Comparison of ENCODE assay signal across 8 cellular contexts in the genomic region with DNA sequence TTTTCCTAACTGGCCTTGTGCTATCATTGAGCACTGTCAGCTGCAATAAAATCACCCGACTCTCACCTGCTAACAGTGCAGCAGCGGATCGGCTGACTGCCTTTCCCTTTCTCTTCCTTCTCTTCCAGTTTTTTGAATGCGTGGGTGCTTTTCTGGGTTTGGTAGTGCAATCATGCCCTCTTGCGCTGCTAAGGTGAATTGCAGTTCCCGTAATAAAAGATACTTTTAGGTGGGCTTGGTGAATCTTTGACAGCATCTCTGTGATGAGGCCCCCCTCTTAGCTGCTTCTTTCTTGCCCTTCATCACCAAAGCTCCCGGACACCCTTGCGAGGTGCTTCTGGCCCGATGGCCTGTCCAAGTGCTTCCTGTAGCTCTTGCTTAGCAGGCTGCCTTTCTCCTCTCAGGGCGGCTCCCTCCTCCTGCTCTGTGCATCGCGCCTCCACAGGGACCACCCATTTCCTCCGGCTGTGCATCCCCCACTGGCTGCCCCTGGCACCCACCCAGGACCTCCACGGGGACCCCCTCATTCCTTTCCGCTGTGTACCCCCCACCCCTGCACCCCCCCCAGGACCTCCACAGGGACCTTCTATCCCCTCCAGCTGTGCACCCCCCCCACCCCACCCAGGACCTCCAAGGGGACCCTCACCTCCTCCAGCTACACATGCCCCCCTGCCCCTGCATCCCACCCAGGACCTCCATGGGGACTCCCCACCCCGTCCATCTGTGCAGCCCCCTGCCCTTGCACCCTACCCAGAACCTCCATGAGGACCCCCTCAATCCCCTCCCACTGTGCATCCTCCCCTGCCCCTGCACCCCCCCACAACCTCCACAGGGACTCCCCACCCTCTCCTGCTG. TPM values are rescaled to one million over a fixed set of nuclear protein-coding genes. Genes with fewer than 3 reads are reported as not detected.
DNase-seq lines count a peak whose midpoint lies in the region; ATAC-seq, FAIRE-seq and TF ChIP-seq lines count a peak whose summit lies in the region.
"Had no signal": no experiment of that assay in that cellular context is flagged by ENCODE, and none has a peak within 500 bp of the region (broad histone marks: within the 10 kb centered on the region; RNA-seq: fewer than 3 reads in every experiment).

No MANE protein-coding gene starts in this region.

- H2AFZ ChIP-seq in keratinocyte (ENCODE audit: control insufficient read depth, low read length): no peak overlapping the region

- no peaks in the 10 kb centered on the region for H3K79me2 ChIP-seq in keratinocyte (ENCODE audit: control insufficient read depth, insufficient read depth, low read length)

- TF ChIP-seq CTCF in GM12874 (IDR thresholded peaks at IDR 0.05; ENCODE audit: insufficient read depth, low read depth, low read length) (peak; percentile 87), cardiac fibroblast (IDR thresholded peaks at IDR 0.05; ENCODE audit: low read depth, low read length) (peak; percentile 83), keratinocyte (optimal IDR thresholded peaks at IDR 0.05 in 1 of 3, IDR thresholded peaks at IDR 0.05 in 1 of 3, conservative IDR thresholded peaks at IDR 0.05 in 1 of 3; ENCODE audit: extremely low read depth in 1 of 3, insufficient read depth in 2 of 3, low read length in 3 of 3) (peak; percentile 75 to 94 (median 80))

- H3K9ac ChIP-seq in keratinocyte (ENCODE audit: control insufficient read depth, extremely low read depth, insufficient read depth, low read length): no peak overlapping the region

- H3K4me2 ChIP-seq in keratinocyte (ENCODE audit: control insufficient read depth, extremely low read depth, insufficient read depth, low read depth, low read length): peak overlapping the region; percentile 72

- DNase-seq in NCI-H187 treated with DMSO at 0.1 percent for 48 hours (lab: John Stamatoyannopoulos, UW): peak; percentile 6
- peak; percentile 16 for DNase-seq in T-helper 9 cell
- DNase-seq in cardiac fibroblast (ENCODE audit: low read depth in 2 of 2): peak; percentile 73
- DNase-seq in keratinocyte (ENCODE audit: low read depth, low spot score): no peak
- peak; percentile 14 to 42 (median 20) for DNase-seq in stimulated activated CD4-positive, alpha-beta T cell treated with anti-CD3 and anti-CD28 coated beads, Interleukin-12 subunit alpha, Interleukin-12 subunit beta, amount 100 ng/mL, for 48 hours (ENCODE audit: low read depth in 2 of 3, low spot score in 1 of 3)

- ATAC-seq in GM18519 (IDR thresholded peaks at IDR 0.05; ENCODE audit: low FRiP score, unreplicated experiment): no peak

- no peaks in the 10 kb centered on the region for H3K9me1 ChIP-seq in keratinocyte (ENCODE audit: control insufficient read depth, extremely low read depth, insufficient read depth, low read length)

- H3K4me3 ChIP-seq in cardiac fibroblast (replicated peaks in 1 of 2; ENCODE audit: low read depth in 2 of 2, low read length in 2 of 2) (peak overlapping the region in 1 of 2 donors; percentile 16), keratinocyte (ENCODE audit: control insufficient read depth in 2 of 3, extremely low read depth in 1 of 3, insufficient read depth in 2 of 3, low read depth in 1 of 3, low read length in 3 of 3) (no peak overlapping the region)

- H4K20me1 ChIP-seq in keratinocyte (ENCODE audit: control insufficient read depth, extremely low read depth, insufficient read depth, low read length): no peaks in the 10 kb centered on the region

- no peak overlapping the region for H3K27ac ChIP-seq in keratinocyte (ENCODE audit: control insufficient read depth, insufficient read depth, low read length)
- H3K27ac ChIP-seq: epithelial cell of prostate had no signal

- H3K4me1 ChIP-seq in keratinocyte (ENCODE audit: control insufficient read depth, extremely low read depth, insufficient read depth, low read length): peaks cover 7% of the 10 kb centered on the region

- H3K9me3 ChIP-seq in keratinocyte (ENCODE audit: control insufficient read depth, low read depth, low read length): no peaks in the 10 kb centered on the region

- FAIRE-seq in keratinocyte (lab: Jason Lieb, UNC): peak; percentile 72

- dilution Hi-C loops in keratinocyte (cut with MboI; ENCODE audit: extremely low pct_ligation_motif_present, low sequenced_read_pairs): no loop called here

- peaks cover 10% of the 10 kb centered on the region for H3K27me3 ChIP-seq in keratinocyte (ENCODE audit: control insufficient read depth, extremely low read depth, insufficient read depth, low read length)

- H3K36me3 ChIP-seq in keratinocyte (ENCODE audit: control insufficient read depth in 2 of 2, extremely low read depth in 1 of 2, insufficient read depth in 2 of 2, low read length in 2 of 2): no peaks in the 10 kb centered on the region

RNA-seq across cellular contexts. Expression of a gene that starts 50.8 kb away (rescaled TPM):
- polyA plus RNA-seq in keratinocyte: 2,329 to 2,828 TPM (median 2,534 TPM) in 3 replicates
- polyA plus RNA-seq in keratinocyte (2011; ENCODE audit: low read depth): 788 TPM
- polyA plus RNA-seq in keratinocyte (2011; cell fraction: cytosol; rRNA removed): 2,654 and 3,289 TPM in 2 replicates
- polyA plus RNA-seq in keratinocyte (2011; cell fraction: nucleus; rRNA removed): 610 and 619 TPM in 2 replicates
- polyA plus RNA-seq in keratinocyte (2012; ENCODE audit: low replicate concordance): 3,073 and 3,884 TPM in 2 replicates
- 467 to 1,579 TPM (median 1,500 TPM) in 3 replicates for polyA minus RNA-seq in keratinocyte
- polyA minus RNA-seq in keratinocyte (2011; cell fraction: cytosol; rRNA and poly(A)+ RNA removed): 1,168 TPM
- polyA minus RNA-seq in keratinocyte (2011; cell fraction: nucleus; rRNA and poly(A)+ RNA removed): 162 and 245 TPM in 2 replicates
